Comparison of ENCODE assay signal across 21 cellular contexts in genomic region chr1:183953031-183953430, GRCh38.
DNase-seq lines count a peak whose midpoint lies in the region; ATAC-seq, FAIRE-seq and TF ChIP-seq lines count a peak whose summit lies in the region.
"Had no signal": no experiment of that assay in that cellular context is flagged by ENCODE, and none has a peak within 500 bp of the region (broad histone marks: within the 10 kb centered on the region; RNA-seq: fewer than 3 reads in every experiment).

No MANE protein-coding gene starts in this region.

- H3K9ac ChIP-seq in GM23248: no peak overlapping the region

- H3K4me3 ChIP-seq in dorsolateral prefrontal cortex (peak overlapping the region in 1 of 59 donors; percentile 11), pancreas (no peak overlapping the region), GM23248 (no peak overlapping the region)
- H3K4me3 ChIP-seq: esophagus squamous epithelium, Peyer's patch had no signal

- ATAC-seq in pancreas (peak; percentile 45 to 77 (median 62)), GM18870 (IDR thresholded peaks at IDR 0.05; ENCODE audit: unreplicated experiment) (no peak)
- ATAC-seq: HepG2; naive thymus-derived CD8-positive, alpha-beta T cell had no signal

- H3K27ac ChIP-seq in dorsolateral prefrontal cortex (peak overlapping the region in 55 of 59 donors; percentile 22 to 90 (median 78)), pancreas (no peak overlapping the region), GM23248 (no peak overlapping the region)
- H3K27ac ChIP-seq: esophagus squamous epithelium, Peyer's patch had no signal

- in situ Hi-C loops in GM23248 (cut with MboI): no loop called here

- 39 to 42% methylated on average over 5 of the region's 5 CpGs for WGBS in pancreas, 2 donors
- WGBS in GM23248 (ENCODE audit: low coverage in 1 of 2, low lambda C conversion rate in 2 of 2, missing lambda C conversion rate in 2 of 2), 2 experiments: 40 to 50% methylated on average over 5 of the region's 5 CpGs

- H3K27me3 ChIP-seq in dorsolateral prefrontal cortex: no peaks in the 10 kb centered on the region
- H3K27me3 ChIP-seq in pancreas: no peaks in the 10 kb centered on the region
- H3K27me3 ChIP-seq in GM23248 (replicated peaks; ENCODE audit: insufficient read depth): no peaks in the 10 kb centered on the region
- H3K27me3 ChIP-seq: esophagus squamous epithelium, Peyer's patch had no signal

- H3F3A ChIP-seq in GM23248 (ENCODE audit: insufficient read depth): peaks cover 9% of the 10 kb centered on the region

- intact Hi-C loops in dorsolateral prefrontal cortex (cut with DNase I): no loop called here
- intact Hi-C loops in pancreas (cut with DNase I): no loop called here

- H4K20me1 ChIP-seq in GM23248 (ENCODE audit: insufficient read depth): no peaks in the 10 kb centered on the region

- H3K4me1 ChIP-seq in pancreas (peaks cover 0 to 10% (median 7%) of the 10 kb centered on the region in 3 donors), GM23248 (ENCODE audit: insufficient read depth) (peaks cover 11% of the 10 kb centered on the region)
- H3K4me1 ChIP-seq: esophagus squamous epithelium had no signal

- no peak for FAIRE-seq in pancreas (lab: Jason Lieb, UNC)
- FAIRE-seq: HepG2 had no signal

- H3K9me2 ChIP-seq in GM23248 (ENCODE audit: insufficient read depth): no peaks in the 10 kb centered on the region

- DNase-seq in DMS 273 (lab: John Stamatoyannopoulos, UW; ENCODE audit: unreplicated experiment) (peak; percentile 68), NCI-H1694 (lab: John Stamatoyannopoulos, UW) (peak; percentile 58), dorsolateral prefrontal cortex (peak in 1 of 10 donors; percentile 13), pancreas (no peak), hepatic stellate cell (ENCODE audit: low spot score) (no peak), GM23248 (no peak)
- no peak for DNase-seq in activated CD4-positive, alpha-beta T cell treated with anti-CD3 and anti-CD28 coated beads, Interleukin-2, amount 50 U/mL, for 4 hours
- DNase-seq: activated CD8-positive, alpha-beta memory T cell treated with anti-CD3 and anti-CD28 coated beads for 24 hours; activated effector memory CD4-positive, alpha-beta T cell treated with Interleukin-2 at 50 U/mL for 16 hours; cortex of kidney; esophagus squamous epithelium; H9; hippocampal formation; naive thymus-derived CD8-positive, alpha-beta T cell; NCI-H1048; NCI-H526; Peyer's patch; retina; stimulated activated CD4-positive, alpha-beta T cell treated with anti-CD3 and anti-CD28 coated beads, Interleukin-2, amount 100 ng/mL, for 48 hours had no signal

- H3K4me2 ChIP-seq in GM23248 (ENCODE audit: unreplicated experiment): no peak overlapping the region

- H2AFZ ChIP-seq in GM23248: no peak overlapping the region

- no peaks in the 10 kb centered on the region for H3K79me2 ChIP-seq in GM23248 (ENCODE audit: insufficient read depth)

- H3K36me3 ChIP-seq in pancreas: no peaks in the 10 kb centered on the region
- no peaks in the 10 kb centered on the region for H3K36me3 ChIP-seq in GM23248 (ENCODE audit: low read depth)
- H3K36me3 ChIP-seq: esophagus squamous epithelium, Peyer's patch had no signal

- no peaks in the 10 kb centered on the region for H3K9me3 ChIP-seq in pancreas
- H3K9me3 ChIP-seq in GM23248 (ENCODE audit: low read depth): no peaks in the 10 kb centered on the region
- H3K9me3 ChIP-seq: esophagus squamous epithelium, Peyer's patch had no signal

- TF ChIP-seq CTCF in dorsolateral prefrontal cortex (IDR thresholded peaks at IDR 0.05 in 54 of 56, conservative IDR thresholded peaks at IDR 0.05 in 2 of 56; ENCODE audit: low read depth in 1 of 56, partially characterized antibody in 56 of 56): no peak
- no peak for TF ChIP-seq CTCF in pancreas (IDR thresholded peaks at IDR 0.05)

Comparison
In these comparisons a context has a peak if more than half of its experiments do, and no peak if none do; other contexts are left out.
1. DNase-seq: peak in DMS 273 (single experiment) and NCI-H1694 (single experiment); none in pancreas (0 of 6), hepatic stellate cell (single experiment), activated CD4-positive, alpha-beta T cell treated with anti-CD3 and anti-CD28 coated beads, Interleukin-2, amount 50 U/mL, for 4 hours (0 of 2) and GM23248 (single experiment).
2. H3K27ac ChIP-seq: peak in dorsolateral prefrontal cortex (55 of 59); none in pancreas (0 of 4) and GM23248 (single experiment).